Comparison of ENCODE assay signal across 17 cellular contexts in genomic region chrX:40780123-40780522, GRCh38.
"Had no signal": no experiment of that assay in that cellular context is flagged by ENCODE, and none has a peak within 500 bp of the region (broad histone marks: within the 10 kb centered on the region; RNA-seq: fewer than 3 reads in every experiment).

No MANE protein-coding gene starts in this region.

- H3K9me3 ChIP-seq: heart left ventricle, psoas muscle, suprapubic skin, thyroid gland, upper lobe of left lung, uterus had no signal

- H3K36me3 Mint-ChIP-seq: naive thymus-derived CD4-positive, alpha-beta T cell had no signal

- DNase-seq: cortex of kidney; dorsolateral prefrontal cortex; effector CD8-positive, alpha-beta T cell; foreskin melanocyte; naive thymus-derived CD4-positive, alpha-beta T cell; nephron progenitor cell; psoas muscle; retina; stimulated activated CD4-positive, alpha-beta T cell treated with anti-CD3 and anti-CD28 coated beads, Interleukin-2, amount 100 ng/mL, for 24 hours; stimulated activated naive CD4-positive, alpha-beta T cell; upper lobe of left lung; uterus had no signal

- H3K4me3 ChIP-seq: dorsolateral prefrontal cortex, heart left ventricle, psoas muscle, skin epidermis, suprapubic skin, thyroid gland, upper lobe of left lung, uterus had no signal

- H3K27me3 Mint-ChIP-seq: naive thymus-derived CD4-positive, alpha-beta T cell had no signal

- H3K36me3 ChIP-seq: heart left ventricle, suprapubic skin, thyroid gland, upper lobe of left lung, uterus had no signal

- H3K27ac Mint-ChIP-seq: naive thymus-derived CD4-positive, alpha-beta T cell; nephron progenitor cell had no signal

- H3K4me1 ChIP-seq: suprapubic skin, thyroid gland, upper lobe of left lung, uterus had no signal

- H3K9me3 Mint-ChIP-seq: naive thymus-derived CD4-positive, alpha-beta T cell had no signal

- H3K27me3 ChIP-seq: suprapubic skin, thyroid gland, upper lobe of left lung, uterus had no signal

- H3K4me1 Mint-ChIP-seq: naive thymus-derived CD4-positive, alpha-beta T cell; nephron progenitor cell had no signal

- H3K4me3 Mint-ChIP-seq: naive thymus-derived CD4-positive, alpha-beta T cell; nephron progenitor cell had no signal

- H3K27ac ChIP-seq: dorsolateral prefrontal cortex, heart left ventricle, skin epidermis, suprapubic skin, thyroid gland, upper lobe of left lung, uterus had no signal

- ATAC-seq: naive thymus-derived CD4-positive, alpha-beta T cell; sciatic nerve had no signal
